Comparison of ENCODE assay signal across 17 cellular contexts in the genomic region with DNA sequence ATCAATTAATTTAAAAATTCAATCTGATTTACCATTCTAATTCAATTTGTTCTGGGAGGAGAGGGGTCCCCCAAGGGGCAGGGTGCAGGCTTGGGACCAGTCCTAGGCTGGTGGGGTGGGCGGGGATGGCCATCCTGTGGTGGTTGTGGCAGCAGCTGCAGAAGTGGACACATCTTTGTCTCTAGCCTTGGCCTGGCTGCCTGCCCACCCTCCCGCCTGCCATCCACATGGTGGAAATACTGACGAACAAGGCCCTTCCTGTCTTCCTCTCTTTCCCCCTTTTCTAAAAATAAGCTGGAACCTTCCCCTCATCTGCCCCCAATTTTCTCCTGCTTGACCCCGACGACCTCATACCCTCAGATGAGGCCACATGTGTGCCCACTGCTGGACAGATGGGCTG.
DNase-seq lines count a peak whose midpoint lies in the region; ATAC-seq, FAIRE-seq and TF ChIP-seq lines count a peak whose summit lies in the region.
"Had no signal": no experiment of that assay in that cellular context is flagged by ENCODE, and none has a peak within 500 bp of the region (broad histone marks: within the 10 kb centered on the region; RNA-seq: fewer than 3 reads in every experiment).

No MANE protein-coding gene starts in this region.

- H2BK12ac ChIP-seq in H1 (ENCODE audit: low read depth, low read length) (no peak overlapping the region), neuronal stem cell (ENCODE audit: low read length) (no peak overlapping the region)

- TF ChIP-seq EP300 in H1 (IDR thresholded peaks at IDR 0.05; ENCODE audit: borderline replicate concordance in 1 of 2, low read depth in 2 of 2, low read length in 2 of 2), result no peak

- 71% methylated on average over 5 of the region's 5 CpGs; no CpG with 5 or more reads in 1 of the 2 experiments for WGBS in H1 (ENCODE audit: extremely low coverage in 1 of 2, insufficient coverage in 1 of 2, insufficient read length in 1 of 2, insufficient replicate concordance in 2 of 2, low coverage in 1 of 2, low lambda C conversion rate in 2 of 2, missing lambda C conversion rate in 1 of 2), 2 experiments
- no CpG with 5 or more reads among the region's 5 CpGs for WGBS in neuronal stem cell (ENCODE audit: extremely low coverage in 2 of 2, insufficient read length in 2 of 2, insufficient replicate concordance in 1 of 2), 2 donors

- no peak overlapping the region for H3K18ac ChIP-seq in H1 (ENCODE audit: extremely low read depth, low read length)
- peak overlapping the region; percentile 36 for H3K18ac ChIP-seq in neuronal stem cell (ENCODE audit: low read length)

- no peak overlapping the region for H3K4me2 ChIP-seq in H1 (ENCODE audit: insufficient read depth in 1 of 2, low read depth in 2 of 2, low read length in 2 of 2)
- no peak overlapping the region for H3K4me2 ChIP-seq in neuronal stem cell (ENCODE audit: insufficient read depth, low read length, poor library complexity, severe bottlenecking)

- no peak overlapping the region; the same call in 1 of the 2 replicates for H3K4me3 Mint-ChIP-seq in HFFc6
- H3K4me3 Mint-ChIP-seq: activated naive CD8-positive, alpha-beta T cell; activated T-cell treated with anti-CD3 and anti-CD28 coated beads, Interleukin-2, amount 50 U/mL, for 4 hours; nephron had no signal

- no peaks in the 10 kb centered on the region for H3K9me3 ChIP-seq in H1 (ENCODE audit: insufficient read depth in 2 of 2, low read depth in 1 of 2, low read length in 1 of 2)
- H3K9me3 ChIP-seq in neuronal stem cell (replicated peaks in 1 of 2; ENCODE audit: control insufficient read depth in 2 of 2, insufficient read depth in 1 of 2, low read depth in 1 of 2, low read length in 2 of 2), result no peaks in the 10 kb centered on the region
- H3K9me3 ChIP-seq: breast epithelium had no signal

- H3K79me1 ChIP-seq in H1 (ENCODE audit: low read depth, low read length) (no peaks in the 10 kb centered on the region), neuronal stem cell (ENCODE audit: low read depth, low read length) (no peaks in the 10 kb centered on the region)

- H3K27me3 ChIP-seq in H1 (replicated peaks in 1 of 4; ENCODE audit: control insufficient read depth in 3 of 4, extremely low read depth in 1 of 4, insufficient read depth in 3 of 4, low read length in 3 of 4), result peaks cover 0 to 3% (median 2%) of the 10 kb centered on the region in 4 experiments; a peak in 2 of 7 replicates
- H3K27me3 ChIP-seq in neuronal stem cell (ENCODE audit: control insufficient read depth in 3 of 3, insufficient read depth in 3 of 3, low read depth in 1 of 3, low read length in 3 of 3), result peaks cover 0 to 35% (median 0%) of the 10 kb centered on the region in 3 experiments

- H3K27ac Mint-ChIP-seq in HFFc6, result peak overlapping the region; percentile 97
- H3K27ac Mint-ChIP-seq: activated naive CD8-positive, alpha-beta T cell; nephron had no signal

- no peaks in the 10 kb centered on the region for H3K79me2 ChIP-seq in H1 (ENCODE audit: control insufficient read depth in 1 of 2, insufficient read depth in 2 of 2, low read length in 2 of 2)

- POLR2A ChIA-PET in H1 (lab: Charles Lee; ENCODE audit: partially characterized antibody), result interaction anchor here (0.9 kb wide), 1 partner anchor 9 kb away, joined by 3 read pairs; no protein-coding TSS in a partner anchor

- H4K91ac ChIP-seq in H1 (replicated peaks; ENCODE audit: insufficient read length, low read length), result no peak overlapping the region
- no peak overlapping the region for H4K91ac ChIP-seq in neuronal stem cell (ENCODE audit: low read depth, low read length, poor library complexity)

- H3K36me3 ChIP-seq in H1 (ENCODE audit: control insufficient read depth in 2 of 4, insufficient read depth in 4 of 4, low read length in 3 of 4) (no peaks in the 10 kb centered on the region), neuronal stem cell (replicated peaks in 1 of 2; ENCODE audit: control insufficient read depth in 2 of 2, insufficient read depth in 2 of 2, low read length in 2 of 2) (no peaks in the 10 kb centered on the region)
- H3K36me3 ChIP-seq: breast epithelium had no signal

- H3K36me3 Mint-ChIP-seq in HFFc6 (ENCODE audit: low read depth), result no peaks in the 10 kb centered on the region
- H3K36me3 Mint-ChIP-seq: activated naive CD8-positive, alpha-beta T cell had no signal

- H3K4me1 ChIP-seq in H1 (replicated peaks in 1 of 4; ENCODE audit: control insufficient read depth in 3 of 4, insufficient read depth in 4 of 4, low read length in 3 of 4), result peaks cover 14 to 26% (median 18%) of the 10 kb centered on the region in 4 experiments
- H3K4me1 ChIP-seq in neuronal stem cell (ENCODE audit: control insufficient read depth in 2 of 2, insufficient read depth in 1 of 2, low read depth in 1 of 2, low read length in 2 of 2), result peaks cover 0 to 18% of the 10 kb centered on the region in 2 donors
- H3K4me1 ChIP-seq: breast epithelium had no signal

- peaks cover 5% of the 10 kb centered on the region; the same call in 1 of the 2 replicates for H3K23me2 ChIP-seq in H1 (ENCODE audit: low read depth, low read length)

- H3K9me3 Mint-ChIP-seq in HFFc6, result no peaks in the 10 kb centered on the region
- H3K9me3 Mint-ChIP-seq: activated T-cell treated with anti-CD3 and anti-CD28 coated beads, Interleukin-2, amount 50 U/mL, for 4 hours; nephron had no signal

- H2BK120ac ChIP-seq in H1 (replicated peaks; ENCODE audit: low read depth, low read length) (no peak overlapping the region), neuronal stem cell (ENCODE audit: low read depth, low read length) (no peak overlapping the region)

- no peak overlapping the region for H4K5ac ChIP-seq in H1 (ENCODE audit: insufficient read length, low read depth, low read length)

- peaks cover 37% of the 10 kb centered on the region for H3K4me1 Mint-ChIP-seq in HFFc6 (ENCODE audit: low read depth)

- H3K27ac ChIP-seq in H1 (ENCODE audit: low read depth, low read length) (no peak overlapping the region), neuronal stem cell (replicated peaks; ENCODE audit: low read length) (no peak overlapping the region)
- H3K27ac ChIP-seq: breast epithelium had no signal

- DNase-seq in AG10803 (ENCODE audit: low read depth), result peak; percentile 50
- DNase-seq in HFFc6, result peak; percentile 8
- DNase-seq in H1 (ENCODE audit: low read depth in 1 of 2, low spot score in 2 of 2), result no peak
- no peak for DNase-seq in neuronal stem cell (ENCODE audit: low spot score)
- DNase-seq in HTR-8/SVneo (ENCODE audit: insufficient read length, low spot score), result no peak
- no peak for DNase-seq in NCI-H146 treated with DMSO at 0.1 percent for 48 hours (lab: John Stamatoyannopoulos, UW; ENCODE audit: unreplicated experiment)
- no peak for DNase-seq in cerebellar cortex (ENCODE audit: low spot score)
- DNase-seq: activated CD4-positive, alpha-beta T cell treated with anti-CD3 and anti-CD28 coated beads, Interleukin-2, amount 50 U/mL, for 48 hours; activated T-cell treated with anti-CD3 and anti-CD28 coated beads, Interleukin-2, amount 50 U/mL, for 4 hours; effector CD8-positive, alpha-beta T cell; NCI-H69; stimulated activated CD4-positive, alpha-beta T cell treated with anti-CD3 and anti-CD28 coated beads, Interleukin-2, amount 100 ng/mL, for 24 hours had no signal

- FAIRE-seq in H1 (lab: Jason Lieb, UNC), result no peak
- FAIRE-seq in HTR-8/SVneo (lab: Jason Lieb, UNC), result no peak

- TF ChIP-seq CTCF in AG10803 (conservative IDR thresholded peaks at IDR 0.05; ENCODE audit: low read length) (no peak), HFFc6 (IDR thresholded peaks at IDR 0.05) (no peak), H1 (IDR thresholded peaks at IDR 0.05; ENCODE audit: control extremely low read depth in 1 of 3, insufficient read depth in 1 of 3, low read depth in 1 of 3, low read length in 3 of 3) (no peak)

- CTCF ChIA-PET in H1 (lab: Charles Lee; ENCODE audit: partially characterized antibody), result interaction anchor here (0.7 to 6.2 kb wide), 15 partner anchors 8 to 137 kb away, joined by 3 to 43 read pairs (median 7); no protein-coding TSS in a partner anchor

- H2BK5ac ChIP-seq in H1 (ENCODE audit: low read depth, low read length), result no peak overlapping the region
- H2BK5ac ChIP-seq in neuronal stem cell (ENCODE audit: low read length), result peak overlapping the region; percentile 20

- no peak overlapping the region for H3K56ac ChIP-seq in H1 (replicated peaks; ENCODE audit: insufficient read length, low read depth, low read length)

- TF ChIP-seq RAD21 in H1 (IDR thresholded peaks at IDR 0.05 in 1 of 2, conservative IDR thresholded peaks at IDR 0.05 in 1 of 2; ENCODE audit: low read depth in 2 of 2, low read length in 2 of 2), result no peak

- TF ChIP-seq POLR2A in H1 (IDR thresholded peaks at IDR 0.05; ENCODE audit: control extremely low read depth in 1 of 2, low read depth in 2 of 2, low read length in 2 of 2) (no peak), GM18505 (IDR thresholded peaks at IDR 0.05; ENCODE audit: borderline replicate concordance, extremely low read depth, insufficient read depth, insufficient read length) (no peak)

- H3K23ac ChIP-seq in H1 (ENCODE audit: insufficient read length) (no peak overlapping the region), neuronal stem cell (ENCODE audit: low read depth, low read length, poor library complexity) (no peak overlapping the region)

- H2AFZ ChIP-seq in H1 (ENCODE audit: low read length) (no peak overlapping the region), neuronal stem cell (ENCODE audit: low read length) (no peak overlapping the region)

- H4K20me1 ChIP-seq in H1 (replicated peaks in 1 of 2; ENCODE audit: control insufficient read depth in 1 of 2, insufficient read depth in 2 of 2, low read length in 2 of 2), result no peaks in the 10 kb centered on the region

- H4K8ac ChIP-seq in H1 (ENCODE audit: extremely low read depth, insufficient read depth, low read length) (no peak overlapping the region), neuronal stem cell (ENCODE audit: low read depth, low read length) (no peak overlapping the region)

- H3K27me3 Mint-ChIP-seq in HFFc6 (ENCODE audit: insufficient read depth), result no peaks in the 10 kb centered on the region; the same call in 1 of the 2 replicates

- no peak overlapping the region for H3K14ac ChIP-seq in H1 (ENCODE audit: insufficient read length)
- H3K14ac ChIP-seq in neuronal stem cell (ENCODE audit: low read length), result no peak overlapping the region

- H2AK5ac ChIP-seq in H1 (ENCODE audit: low read depth, low read length), result no peak overlapping the region
- H2AK5ac ChIP-seq in neuronal stem cell (ENCODE audit: low read depth, low read length), result no peak overlapping the region

- H3K4me3 ChIP-seq in AG10803 (ENCODE audit: low read length) (no peak overlapping the region), H1 (ENCODE audit: extremely low read depth in 1 of 4, insufficient read depth in 2 of 4, low read depth in 3 of 4, low read length in 4 of 4) (no peak overlapping the region), neuronal stem cell (ENCODE audit: low read length in 2 of 2) (no peak overlapping the region)
- H3K4me3 ChIP-seq: breast epithelium had no signal

- H3K4ac ChIP-seq in H1 (replicated peaks; ENCODE audit: insufficient read length, low read depth, low read length) (no peak overlapping the region), neuronal stem cell (ENCODE audit: low read length) (no peak overlapping the region)

- H2BK15ac ChIP-seq in H1 (ENCODE audit: low read length) (no peak overlapping the region), neuronal stem cell (ENCODE audit: low read length) (no peak overlapping the region)

- H2BK20ac ChIP-seq in H1 (ENCODE audit: low read length), result 0 out of 2 replicates have a peak overlapping the region, but pooled peaks have one; percentile 52

- ATAC-seq in GM18505 (IDR thresholded peaks at IDR 0.05; ENCODE audit: unreplicated experiment), result no peak
- ATAC-seq: activated T-cell treated with anti-CD3 and anti-CD28 coated beads, Interleukin-2, amount 50 U/mL, for 4 hours; Panc1 had no signal

- H3K9ac ChIP-seq in H1 (replicated peaks in 1 of 4; ENCODE audit: extremely low read depth in 1 of 4, low read depth in 3 of 4, low read length in 3 of 4) (no peak overlapping the region), neuronal stem cell (ENCODE audit: low read depth, low read length, poor library complexity) (no peak overlapping the region)

Comparison
In these comparisons a context has a peak if more than half of its experiments do, and no peak if none do; other contexts are left out.
1. DNase-seq: peak in AG10803 (single experiment) and HFFc6 (single experiment); none in H1 (0 of 2), neuronal stem cell (single experiment), HTR-8/SVneo (single experiment), NCI-H146 treated with DMSO at 0.1 percent for 48 hours (single experiment) and cerebellar cortex (single experiment).